Comparison of ENCODE assay signal across 1 cellular context in the genomic region with DNA sequence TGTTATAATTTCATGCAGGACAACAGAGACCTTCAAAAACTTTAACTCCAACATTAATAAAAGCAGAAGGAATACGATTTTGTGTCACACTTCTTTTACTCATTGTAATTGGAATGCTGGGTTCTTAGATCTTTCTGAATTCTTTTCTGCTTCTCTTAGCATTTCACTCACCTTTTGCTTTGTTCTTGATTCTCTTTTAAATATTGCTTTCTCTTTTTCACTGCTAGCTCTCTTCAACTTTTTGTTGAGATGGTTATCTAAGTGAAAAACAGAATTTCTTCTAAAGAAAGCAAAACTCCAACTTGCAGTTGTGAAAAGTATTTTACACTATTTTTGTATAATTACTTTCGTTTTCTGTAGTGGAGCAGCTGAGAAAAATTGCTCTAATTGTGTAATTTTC.
TF ChIP-seq lines count a peak whose summit lies in the region.

No MANE protein-coding gene starts in this region.

TF ChIP-seq in WTC11, 78 proteins besides CTCF, POLR2A, EP300 and RAD21 (continued from another document):
- TF ChIP-seq, protein P1, sequence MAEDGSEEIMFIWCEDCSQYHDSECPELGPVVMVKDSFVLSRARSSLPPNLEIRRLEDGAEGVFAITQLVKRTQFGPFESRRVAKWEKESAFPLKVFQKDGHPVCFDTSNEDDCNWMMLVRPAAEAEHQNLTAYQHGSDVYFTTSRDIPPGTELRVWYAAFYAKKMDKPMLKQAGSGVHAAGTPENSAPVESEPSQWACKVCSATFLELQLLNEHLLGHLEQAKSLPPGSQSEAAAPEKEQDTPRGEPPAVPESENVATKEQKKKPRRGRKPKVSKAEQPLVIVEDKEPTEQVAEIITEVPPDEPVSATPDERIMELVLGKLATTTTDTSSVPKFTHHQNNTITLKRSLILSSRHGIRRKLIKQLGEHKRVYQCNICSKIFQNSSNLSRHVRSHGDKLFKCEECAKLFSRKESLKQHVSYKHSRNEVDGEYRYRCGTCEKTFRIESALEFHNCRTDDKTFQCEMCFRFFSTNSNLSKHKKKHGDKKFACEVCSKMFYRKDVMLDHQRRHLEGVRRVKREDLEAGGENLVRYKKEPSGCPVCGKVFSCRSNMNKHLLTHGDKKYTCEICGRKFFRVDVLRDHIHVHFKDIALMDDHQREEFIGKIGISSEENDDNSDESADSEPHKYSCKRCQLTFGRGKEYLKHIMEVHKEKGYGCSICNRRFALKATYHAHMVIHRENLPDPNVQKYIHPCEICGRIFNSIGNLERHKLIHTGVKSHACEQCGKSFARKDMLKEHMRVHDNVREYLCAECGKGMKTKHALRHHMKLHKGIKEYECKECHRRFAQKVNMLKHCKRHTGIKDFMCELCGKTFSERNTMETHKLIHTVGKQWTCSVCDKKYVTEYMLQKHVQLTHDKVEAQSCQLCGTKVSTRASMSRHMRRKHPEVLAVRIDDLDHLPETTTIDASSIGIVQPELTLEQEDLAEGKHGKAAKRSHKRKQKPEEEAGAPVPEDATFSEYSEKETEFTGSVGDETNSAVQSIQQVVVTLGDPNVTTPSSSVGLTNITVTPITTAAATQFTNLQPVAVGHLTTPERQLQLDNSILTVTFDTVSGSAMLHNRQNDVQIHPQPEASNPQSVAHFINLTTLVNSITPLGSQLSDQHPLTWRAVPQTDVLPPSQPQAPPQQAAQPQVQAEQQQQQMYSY (CRISPR knock-in tag; IDR thresholded peaks at IDR 0.05): no peak
- TF ChIP-seq, protein P2, sequence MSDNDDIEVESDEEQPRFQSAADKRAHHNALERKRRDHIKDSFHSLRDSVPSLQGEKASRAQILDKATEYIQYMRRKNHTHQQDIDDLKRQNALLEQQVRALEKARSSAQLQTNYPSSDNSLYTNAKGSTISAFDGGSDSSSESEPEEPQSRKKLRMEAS (CRISPR knock-in tag; IDR thresholded peaks at IDR 0.05): no peak
- TF ChIP-seq, protein P3, sequence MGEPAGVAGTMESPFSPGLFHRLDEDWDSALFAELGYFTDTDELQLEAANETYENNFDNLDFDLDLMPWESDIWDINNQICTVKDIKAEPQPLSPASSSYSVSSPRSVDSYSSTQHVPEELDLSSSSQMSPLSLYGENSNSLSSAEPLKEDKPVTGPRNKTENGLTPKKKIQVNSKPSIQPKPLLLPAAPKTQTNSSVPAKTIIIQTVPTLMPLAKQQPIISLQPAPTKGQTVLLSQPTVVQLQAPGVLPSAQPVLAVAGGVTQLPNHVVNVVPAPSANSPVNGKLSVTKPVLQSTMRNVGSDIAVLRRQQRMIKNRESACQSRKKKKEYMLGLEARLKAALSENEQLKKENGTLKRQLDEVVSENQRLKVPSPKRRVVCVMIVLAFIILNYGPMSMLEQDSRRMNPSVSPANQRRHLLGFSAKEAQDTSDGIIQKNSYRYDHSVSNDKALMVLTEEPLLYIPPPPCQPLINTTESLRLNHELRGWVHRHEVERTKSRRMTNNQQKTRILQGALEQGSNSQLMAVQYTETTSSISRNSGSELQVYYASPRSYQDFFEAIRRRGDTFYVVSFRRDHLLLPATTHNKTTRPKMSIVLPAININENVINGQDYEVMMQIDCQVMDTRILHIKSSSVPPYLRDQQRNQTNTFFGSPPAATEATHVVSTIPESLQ (CRISPR knock-in tag; IDR thresholded peaks at IDR 0.05): no peak
- TF ChIP-seq, protein P4, sequence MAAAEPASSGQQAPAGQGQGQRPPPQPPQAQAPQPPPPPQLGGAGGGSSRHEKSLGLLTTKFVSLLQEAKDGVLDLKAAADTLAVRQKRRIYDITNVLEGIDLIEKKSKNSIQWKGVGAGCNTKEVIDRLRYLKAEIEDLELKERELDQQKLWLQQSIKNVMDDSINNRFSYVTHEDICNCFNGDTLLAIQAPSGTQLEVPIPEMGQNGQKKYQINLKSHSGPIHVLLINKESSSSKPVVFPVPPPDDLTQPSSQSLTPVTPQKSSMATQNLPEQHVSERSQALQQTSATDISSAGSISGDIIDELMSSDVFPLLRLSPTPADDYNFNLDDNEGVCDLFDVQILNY (CRISPR knock-in tag; IDR thresholded peaks at IDR 0.05): no peak
- no peak for TF ChIP-seq ATF1 (CRISPR knock-in tag; IDR thresholded peaks at IDR 0.05)
- TF ChIP-seq TP53 (CRISPR knock-in tag; IDR thresholded peaks at IDR 0.05): no peak
- no peak for TF ChIP-seq FOXK1 (CRISPR knock-in tag; IDR thresholded peaks at IDR 0.05)
- no peak for TF ChIP-seq ZNF232 (CRISPR knock-in tag; IDR thresholded peaks at IDR 0.05)
- TF ChIP-seq, protein P5, sequence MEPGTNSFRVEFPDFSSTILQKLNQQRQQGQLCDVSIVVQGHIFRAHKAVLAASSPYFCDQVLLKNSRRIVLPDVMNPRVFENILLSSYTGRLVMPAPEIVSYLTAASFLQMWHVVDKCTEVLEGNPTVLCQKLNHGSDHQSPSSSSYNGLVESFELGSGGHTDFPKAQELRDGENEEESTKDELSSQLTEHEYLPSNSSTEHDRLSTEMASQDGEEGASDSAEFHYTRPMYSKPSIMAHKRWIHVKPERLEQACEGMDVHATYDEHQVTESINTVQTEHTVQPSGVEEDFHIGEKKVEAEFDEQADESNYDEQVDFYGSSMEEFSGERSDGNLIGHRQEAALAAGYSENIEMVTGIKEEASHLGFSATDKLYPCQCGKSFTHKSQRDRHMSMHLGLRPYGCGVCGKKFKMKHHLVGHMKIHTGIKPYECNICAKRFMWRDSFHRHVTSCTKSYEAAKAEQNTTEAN (CRISPR knock-in tag; IDR thresholded peaks at IDR 0.05): no peak
- no peak for TF ChIP-seq ZBTB21 (CRISPR knock-in tag; IDR thresholded peaks at IDR 0.05; ENCODE audit: borderline replicate concordance)
- no peak for TF ChIP-seq CBFB (CRISPR knock-in tag; IDR thresholded peaks at IDR 0.05; ENCODE audit: low read depth)
- no peak for TF ChIP-seq GTF2I (CRISPR knock-in tag; conservative IDR thresholded peaks at IDR 0.05)
- TF ChIP-seq, protein P6, sequence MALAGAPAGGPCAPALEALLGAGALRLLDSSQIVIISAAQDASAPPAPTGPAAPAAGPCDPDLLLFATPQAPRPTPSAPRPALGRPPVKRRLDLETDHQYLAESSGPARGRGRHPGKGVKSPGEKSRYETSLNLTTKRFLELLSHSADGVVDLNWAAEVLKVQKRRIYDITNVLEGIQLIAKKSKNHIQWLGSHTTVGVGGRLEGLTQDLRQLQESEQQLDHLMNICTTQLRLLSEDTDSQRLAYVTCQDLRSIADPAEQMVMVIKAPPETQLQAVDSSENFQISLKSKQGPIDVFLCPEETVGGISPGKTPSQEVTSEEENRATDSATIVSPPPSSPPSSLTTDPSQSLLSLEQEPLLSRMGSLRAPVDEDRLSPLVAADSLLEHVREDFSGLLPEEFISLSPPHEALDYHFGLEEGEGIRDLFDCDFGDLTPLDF (CRISPR knock-in tag; IDR thresholded peaks at IDR 0.05): no peak
- TF ChIP-seq, protein P7, sequence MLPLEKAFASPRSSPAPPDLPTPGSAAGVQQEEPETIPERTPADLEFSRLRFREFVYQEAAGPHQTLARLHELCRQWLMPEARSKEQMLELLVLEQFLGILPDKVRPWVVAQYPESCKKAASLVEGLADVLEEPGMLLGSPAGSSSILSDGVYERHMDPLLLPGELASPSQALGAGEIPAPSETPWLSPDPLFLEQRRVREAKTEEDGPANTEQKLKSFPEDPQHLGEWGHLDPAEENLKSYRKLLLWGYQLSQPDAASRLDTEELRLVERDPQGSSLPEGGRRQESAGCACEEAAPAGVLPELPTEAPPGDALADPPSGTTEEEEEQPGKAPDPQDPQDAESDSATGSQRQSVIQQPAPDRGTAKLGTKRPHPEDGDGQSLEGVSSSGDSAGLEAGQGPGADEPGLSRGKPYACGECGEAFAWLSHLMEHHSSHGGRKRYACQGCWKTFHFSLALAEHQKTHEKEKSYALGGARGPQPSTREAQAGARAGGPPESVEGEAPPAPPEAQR (CRISPR knock-in tag; IDR thresholded peaks at IDR 0.05): no peak
- no peak for TF ChIP-seq ZNF423 (CRISPR knock-in tag; IDR thresholded peaks at IDR 0.05)
- TF ChIP-seq, protein P8, sequence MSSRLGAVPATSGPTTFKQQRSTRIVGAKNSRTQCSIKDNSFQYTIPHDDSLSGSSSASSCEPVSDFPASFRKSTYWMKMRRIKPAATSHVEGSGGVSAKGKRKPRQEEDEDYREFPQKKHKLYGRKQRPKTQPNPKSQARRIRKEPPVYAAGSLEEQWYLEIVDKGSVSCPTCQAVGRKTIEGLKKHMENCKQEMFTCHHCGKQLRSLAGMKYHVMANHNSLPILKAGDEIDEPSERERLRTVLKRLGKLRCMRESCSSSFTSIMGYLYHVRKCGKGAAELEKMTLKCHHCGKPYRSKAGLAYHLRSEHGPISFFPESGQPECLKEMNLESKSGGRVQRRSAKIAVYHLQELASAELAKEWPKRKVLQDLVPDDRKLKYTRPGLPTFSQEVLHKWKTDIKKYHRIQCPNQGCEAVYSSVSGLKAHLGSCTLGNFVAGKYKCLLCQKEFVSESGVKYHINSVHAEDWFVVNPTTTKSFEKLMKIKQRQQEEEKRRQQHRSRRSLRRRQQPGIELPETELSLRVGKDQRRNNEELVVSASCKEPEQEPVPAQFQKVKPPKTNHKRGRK (CRISPR knock-in tag; IDR thresholded peaks at IDR 0.05; ENCODE audit: borderline replicate concordance): no peak
- no peak for TF ChIP-seq TCF7 (CRISPR knock-in tag; IDR thresholded peaks at IDR 0.05; ENCODE audit: low read depth)
- TF ChIP-seq, protein P9, sequence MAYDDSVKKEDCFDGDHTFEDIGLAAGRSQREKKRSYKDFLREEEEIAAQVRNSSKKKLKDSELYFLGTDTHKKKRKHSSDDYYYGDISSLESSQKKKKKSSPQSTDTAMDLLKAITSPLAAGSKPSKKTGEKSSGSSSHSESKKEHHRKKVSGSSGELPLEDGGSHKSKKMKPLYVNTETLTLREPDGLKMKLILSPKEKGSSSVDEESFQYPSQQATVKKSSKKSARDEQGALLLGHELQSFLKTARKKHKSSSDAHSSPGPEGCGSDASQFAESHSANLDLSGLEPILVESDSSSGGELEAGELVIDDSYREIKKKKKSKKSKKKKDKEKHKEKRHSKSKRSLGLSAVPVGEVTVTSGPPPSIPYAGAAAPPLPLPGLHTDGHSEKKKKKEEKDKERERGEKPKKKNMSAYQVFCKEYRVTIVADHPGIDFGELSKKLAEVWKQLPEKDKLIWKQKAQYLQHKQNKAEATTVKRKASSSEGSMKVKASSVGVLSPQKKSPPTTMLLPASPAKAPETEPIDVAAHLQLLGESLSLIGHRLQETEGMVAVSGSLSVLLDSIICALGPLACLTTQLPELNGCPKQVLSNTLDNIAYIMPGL (CRISPR knock-in tag; IDR thresholded peaks at IDR 0.05): no peak
- no peak for TF ChIP-seq JAZF1 (CRISPR knock-in tag; IDR thresholded peaks at IDR 0.05)
